In genomic region chr5:56155992-56156584, GRCh38 we compare ENCODE assay signal across 10 cellular contexts.
A peak's percentile ranks its signal among the peaks of the same experiment; 100 is the strongest.
DNase-seq lines count a peak whose midpoint lies in the region; ATAC-seq and TF ChIP-seq lines count a peak whose summit lies in the region.
"Had no signal": no experiment of that assay in that cellular context is flagged by ENCODE, and none has a peak within 500 bp of the region (broad histone marks: within the 10 kb centered on the region; RNA-seq: fewer than 3 reads in every experiment).

No MANE protein-coding gene starts in this region.

- H3K4me3 ChIP-seq in GM12865 (ENCODE audit: low read depth, low read length): no peak overlapping the region
- H3K4me3 ChIP-seq: thoracic aorta had no signal

- CTCF ChIA-PET in T-cell (lab: Charles Lee): no interaction called here

- ATAC-seq in HG02678 (IDR thresholded peaks at IDR 0.05; ENCODE audit: unreplicated experiment) (peak; percentile 13), T-cell (replicated peaks in 1 of 4) (no peak), HG03025 (IDR thresholded peaks at IDR 0.05; ENCODE audit: low FRiP score, unreplicated experiment) (no peak)
- ATAC-seq: esophagus mucosa had no signal

- H3K27ac Mint-ChIP-seq in T-cell: peak overlapping the region; percentile 97
- H3K27ac Mint-ChIP-seq in mesothelial cell of epicardium: peak overlapping the region; percentile 96

- peaks cover 75 to 87% (median 83%) of the 10 kb centered on the region in 3 donors for H3K4me1 Mint-ChIP-seq in T-cell
- H3K4me1 Mint-ChIP-seq in mesothelial cell of epicardium: peaks cover 54% of the 10 kb centered on the region

- TF ChIP-seq CTCF in GM12865 (IDR thresholded peaks at IDR 0.05; ENCODE audit: insufficient read depth, low read depth, low read length, missing control alignments) (no peak), mesothelial cell of epicardium (IDR thresholded peaks at IDR 0.05; ENCODE audit: unreplicated experiment) (no peak)

- peak; percentile 27 for DNase-seq in GM12865 (ENCODE audit: low read depth)
- DNase-seq in T-cell: peak in 1 of 34 experiments; percentile 27
- no peak for DNase-seq in mesothelial cell of epicardium (ENCODE audit: low spot score in 2 of 2, unreplicated experiment in 2 of 2)
- DNase-seq in iPS-NIHi11 (ENCODE audit: low spot score): no peak
- no peak for DNase-seq in stimulated activated CD4-positive, alpha-beta T cell treated with anti-CD3 and anti-CD28 coated beads, Interleukin-2, amount 100 ng/mL, for 24 hours
- DNase-seq in SK-N-DZ (ENCODE audit: low spot score): no peak

- H3K36me3 Mint-ChIP-seq in T-cell: no peaks in the 10 kb centered on the region
- H3K36me3 Mint-ChIP-seq in mesothelial cell of epicardium: no peaks in the 10 kb centered on the region

- H3K4me3 Mint-ChIP-seq in T-cell (peak overlapping the region in 1 of 3 donors; percentile 84), mesothelial cell of epicardium (no peak overlapping the region)

- H3K9me3 Mint-ChIP-seq in T-cell (no peaks in the 10 kb centered on the region), mesothelial cell of epicardium (no peaks in the 10 kb centered on the region)

- H3K27me3 Mint-ChIP-seq in T-cell (no peaks in the 10 kb centered on the region), mesothelial cell of epicardium (ENCODE audit: low read depth) (no peaks in the 10 kb centered on the region)

- POLR2A ChIA-PET in T-cell (lab: Charles Lee): interaction anchor here (0.5 to 0.6 kb wide), 4 partner anchors 9 to 96 kb away, joined by 3 read pairs; no protein-coding TSS in a partner anchor
